ENCODE assay signal across 9 cellular contexts in genomic region chr16:85172465-85173071, GRCh38.
DNase-seq lines count a peak whose midpoint lies in the region; ATAC-seq, FAIRE-seq and TF ChIP-seq lines count a peak whose summit lies in the region.
"Had no signal": no experiment of that assay in that cellular context is flagged by ENCODE, and none has a peak within 500 bp of the region (broad histone marks: within the 10 kb centered on the region; RNA-seq: fewer than 3 reads in every experiment).

No MANE protein-coding gene starts in this region.

- no peak overlapping the region for H3K27ac Mint-ChIP-seq in Calu3 (ENCODE audit: unreplicated experiment)
- H3K27ac Mint-ChIP-seq: IgD-negative memory B cell had no signal

- TF ChIP-seq CTCF in Calu3 (IDR thresholded peaks at IDR 0.05; ENCODE audit: unreplicated experiment) (no peak), astrocyte of the cerebellum (IDR thresholded peaks at IDR 0.05; ENCODE audit: low read depth, low read length, missing control alignments) (peak; percentile 49)

- 49% methylated on average over 26 of the region's 26 CpGs for WGBS in HUES64

- H3K4me3 ChIP-seq in HUES64 (ENCODE audit: low read length) (peak overlapping the region; percentile 23), astrocyte of the cerebellum (ENCODE audit: low read depth, low read length) (peak overlapping the region; percentile 41)

- no peaks in the 10 kb centered on the region for H3K36me3 Mint-ChIP-seq in Calu3 (ENCODE audit: insufficient read depth, unreplicated experiment)

- in situ Hi-C loops in astrocyte of the cerebellum (cut with HindIII; ENCODE audit: low sequenced_read_pairs) = no loop called here

- H3K9ac ChIP-seq in HUES64 (ENCODE audit: low read depth, low read length) = no peak overlapping the region

- peak; percentile 75 for FAIRE-seq in urothelium cell line (lab: Jason Lieb, UNC)

- H3K4me1 Mint-ChIP-seq in Calu3 (ENCODE audit: low read depth, unreplicated experiment) = peaks cover 34% of the 10 kb centered on the region

- H3K27me3 ChIP-seq in HUES64 (ENCODE audit: insufficient read depth, low read length) = peaks cover 21% of the 10 kb centered on the region

- no peaks in the 10 kb centered on the region for H3K9me3 ChIP-seq in HUES64 (ENCODE audit: insufficient read depth, low read depth, low read length)

- DNase-seq in Calu3 (peak; percentile 56), astrocyte of the cerebellum (ENCODE audit: low read depth) (no peak), left colon (peak in 1 of 2 donors; percentile 52), urothelium cell line (ENCODE audit: low spot score) (peak; percentile 81), NCI-H2227 (lab: John Stamatoyannopoulos, UW; ENCODE audit: unreplicated experiment) (no peak)

- CTCF ChIA-PET in Calu3 (lab: Charles Lee) = interaction anchor here (0.8 to 0.9 kb wide), 2 partner anchors 20 to 58 kb away, joined by 3 read pairs; no protein-coding TSS in a partner anchor

- ATAC-seq in left colon (peak; percentile 62), HG02610 (IDR thresholded peaks at IDR 0.05; ENCODE audit: unreplicated experiment) (no peak), HG02970 (IDR thresholded peaks at IDR 0.05; ENCODE audit: low FRiP score, unreplicated experiment) (no peak)

- intact Hi-C loops in Calu3 (cut with micrococcal nuclease; ENCODE audit: unreplicated experiment) (no loop called here), left colon (cut with DNase I, micrococcal nuclease) (no loop called here)

- H3K4me3 Mint-ChIP-seq in Calu3 (ENCODE audit: low read depth, unreplicated experiment) = no peak overlapping the region

- peaks cover 45% of the 10 kb centered on the region for H3K4me1 ChIP-seq in HUES64 (ENCODE audit: insufficient read depth, low read length)

- BruUV-seq in Calu3 (replicated peaks; lab: Mats Ljungman, UMichigan) = no TSS peak

- peaks cover 88% of the 10 kb centered on the region for H3K27me3 Mint-ChIP-seq in Calu3 (ENCODE audit: unreplicated experiment)

- H3K27ac ChIP-seq in HUES64 (ENCODE audit: low read depth, low read length) = no peak overlapping the region

- no peaks in the 10 kb centered on the region for H3K36me3 ChIP-seq in HUES64 (ENCODE audit: insufficient read depth, low read length)

- H3K9me3 Mint-ChIP-seq in Calu3 (ENCODE audit: low read depth, unreplicated experiment) = no peaks in the 10 kb centered on the region
- H3K9me3 Mint-ChIP-seq: IgD-negative memory B cell had no signal

Comparison
In these comparisons a context has a peak if more than half of its experiments do, and no peak if none do; other contexts are left out.
1. DNase-seq: peak in Calu3 (single experiment) and urothelium cell line (single experiment); none in astrocyte of the cerebellum (single experiment) and NCI-H2227 (single experiment).